In the genomic region with DNA sequence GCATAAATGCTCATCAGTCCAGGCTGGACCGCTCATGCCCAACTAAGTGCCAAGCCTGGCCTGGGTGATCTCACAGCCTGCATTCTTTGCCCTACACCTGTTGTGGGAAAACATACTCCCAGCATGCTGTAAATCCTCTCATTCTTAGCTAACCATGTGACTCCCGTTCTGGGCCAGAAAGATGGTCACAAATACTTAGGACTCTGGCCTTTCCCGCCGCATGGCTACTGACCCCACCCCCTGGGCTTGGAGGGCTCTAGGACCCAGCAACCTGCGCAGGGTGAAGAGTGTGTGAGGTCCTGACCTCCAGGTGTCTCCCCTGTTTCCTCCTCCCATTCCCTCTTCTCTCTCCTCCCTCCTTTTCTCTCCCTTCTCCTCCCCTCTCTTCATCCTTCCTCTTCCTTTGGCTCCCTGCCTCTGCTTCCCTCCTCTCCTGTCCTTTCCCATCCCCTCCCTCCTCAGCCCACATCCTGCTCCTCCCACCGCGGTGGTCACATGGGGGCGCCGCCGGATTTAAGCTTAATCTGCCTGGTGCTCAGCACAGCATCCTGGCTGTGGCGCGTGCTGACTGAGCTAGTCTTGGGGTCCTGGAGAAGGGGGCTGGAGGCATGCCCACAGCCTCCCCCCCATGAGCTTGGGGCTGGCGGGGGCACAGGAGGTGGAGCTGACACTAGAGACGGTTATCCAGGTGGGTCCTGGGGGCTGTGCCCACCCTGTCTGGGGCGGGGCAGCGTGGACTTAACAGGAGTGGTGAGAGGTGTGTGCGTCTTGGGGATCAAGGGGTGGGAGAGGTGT, we compare ENCODE assay signal across 8 cellular contexts. TPM values are rescaled to one million over a fixed set of nuclear protein-coding genes. Genes with fewer than 3 reads are reported as not detected.
A peak's percentile ranks its signal among the peaks of the same experiment; 100 is the strongest.
DNase-seq lines count a peak whose midpoint lies in the region; ATAC-seq, FAIRE-seq and TF ChIP-seq lines count a peak whose summit lies in the region.

A gene with protein sequence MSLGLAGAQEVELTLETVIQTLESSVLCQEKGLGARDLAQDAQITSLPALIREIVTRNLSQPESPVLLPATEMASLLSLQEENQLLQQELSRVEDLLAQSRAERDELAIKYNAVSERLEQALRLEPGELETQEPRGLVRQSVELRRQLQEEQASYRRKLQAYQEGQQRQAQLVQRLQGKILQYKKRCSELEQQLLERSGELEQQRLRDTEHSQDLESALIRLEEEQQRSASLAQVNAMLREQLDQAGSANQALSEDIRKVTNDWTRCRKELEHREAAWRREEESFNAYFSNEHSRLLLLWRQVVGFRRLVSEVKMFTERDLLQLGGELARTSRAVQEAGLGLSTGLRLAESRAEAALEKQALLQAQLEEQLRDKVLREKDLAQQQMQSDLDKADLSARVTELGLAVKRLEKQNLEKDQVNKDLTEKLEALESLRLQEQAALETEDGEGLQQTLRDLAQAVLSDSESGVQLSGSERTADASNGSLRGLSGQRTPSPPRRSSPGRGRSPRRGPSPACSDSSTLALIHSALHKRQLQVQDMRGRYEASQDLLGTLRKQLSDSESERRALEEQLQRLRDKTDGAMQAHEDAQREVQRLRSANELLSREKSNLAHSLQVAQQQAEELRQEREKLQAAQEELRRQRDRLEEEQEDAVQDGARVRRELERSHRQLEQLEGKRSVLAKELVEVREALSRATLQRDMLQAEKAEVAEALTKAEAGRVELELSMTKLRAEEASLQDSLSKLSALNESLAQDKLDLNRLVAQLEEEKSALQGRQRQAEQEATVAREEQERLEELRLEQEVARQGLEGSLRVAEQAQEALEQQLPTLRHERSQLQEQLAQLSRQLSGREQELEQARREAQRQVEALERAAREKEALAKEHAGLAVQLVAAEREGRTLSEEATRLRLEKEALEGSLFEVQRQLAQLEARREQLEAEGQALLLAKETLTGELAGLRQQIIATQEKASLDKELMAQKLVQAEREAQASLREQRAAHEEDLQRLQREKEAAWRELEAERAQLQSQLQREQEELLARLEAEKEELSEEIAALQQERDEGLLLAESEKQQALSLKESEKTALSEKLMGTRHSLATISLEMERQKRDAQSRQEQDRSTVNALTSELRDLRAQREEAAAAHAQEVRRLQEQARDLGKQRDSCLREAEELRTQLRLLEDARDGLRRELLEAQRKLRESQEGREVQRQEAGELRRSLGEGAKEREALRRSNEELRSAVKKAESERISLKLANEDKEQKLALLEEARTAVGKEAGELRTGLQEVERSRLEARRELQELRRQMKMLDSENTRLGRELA (N-terminal part only) (plus strand): TSS at position 541 of the 795 bp plus-strand sequence. CDS start 88 bp downstream, at position 629.

- H3K4me1 Mint-ChIP-seq in activated naive CD4-positive, alpha-beta T cell treated with anti-CD3 and anti-CD28 coated beads, Interleukin-2, amount 10 ng/mL, durations not matched to agents 7 days and 5 days: peaks cover 25% of the 10 kb centered on the region

- no peak within 1 kb of the TSS for H3K4me3 ChIP-seq in right cardiac atrium (ENCODE audit: low read length)

- H3K9me3 ChIP-seq in right cardiac atrium (ENCODE audit: control insufficient read depth, low read length): no peaks in the 10 kb centered on the region

- CTCF ChIA-PET in activated naive CD4-positive, alpha-beta T cell treated with anti-CD3 and anti-CD28 coated beads, Interleukin-2, amount 10 ng/mL, durations not matched to agents 7 days and 5 days (lab: Charles Lee): interaction anchor here (1.1 to 1.3 kb wide), 2 partner anchors 10 to 39 kb away, joined by 4 to 8 read pairs; no protein-coding TSS in a partner anchor
- CTCF ChIA-PET in HEK293T (lab: Yijun Ruan, JAX): interaction anchor here (0.6 kb wide), 1 partner anchor 439 kb away, joined by 3 read pairs; no protein-coding TSS in a partner anchor

- H3K4me1 ChIP-seq in right cardiac atrium (ENCODE audit: control insufficient read depth, insufficient read depth, low read length): no peaks in the 10 kb centered on the region

- WGBS in right cardiac atrium: 25% methylated on average over 17 of the region's 17 CpGs

- no peaks in the 10 kb centered on the region for H3K27me3 ChIP-seq in right cardiac atrium (ENCODE audit: control insufficient read depth, insufficient read depth)

- ATAC-seq in right cardiac atrium (peak; percentile 12 to 40), GM19463 (IDR thresholded peaks at IDR 0.05; ENCODE audit: unreplicated experiment) (no peak), HG03432 (IDR thresholded peaks at IDR 0.05; ENCODE audit: unreplicated experiment) (no peak)

- no peak within 1 kb of the TSS for H3K27ac Mint-ChIP-seq in activated naive CD4-positive, alpha-beta T cell treated with anti-CD3 and anti-CD28 coated beads, Interleukin-2, amount 10 ng/mL, durations not matched to agents 7 days and 5 days

- intact Hi-C loops in right cardiac atrium (cut with DNase I): no loop called here

- no peak within 1 kb of the TSS for H3K27ac ChIP-seq in right cardiac atrium (ENCODE audit: low read length)

- H3K9me3 Mint-ChIP-seq in activated naive CD4-positive, alpha-beta T cell treated with anti-CD3 and anti-CD28 coated beads, Interleukin-2, amount 10 ng/mL, durations not matched to agents 7 days and 5 days: no peaks in the 10 kb centered on the region

- peaks cover 50% of the 10 kb centered on the region for H3K27me3 Mint-ChIP-seq in activated naive CD4-positive, alpha-beta T cell treated with anti-CD3 and anti-CD28 coated beads, Interleukin-2, amount 10 ng/mL, durations not matched to agents 7 days and 5 days

- DNase-seq in GM18507 (ENCODE audit: extremely low spot score, insufficient read length, low read depth) (no peak), NCI-H510A (lab: John Stamatoyannopoulos, UW) (peak; percentile 79), right cardiac atrium (peak in 2 of 3 donors; percentile 68 to 75), renal cortical epithelial cell (ENCODE audit: low read depth) (peak; percentile 59), HEK293T (ENCODE audit: extremely low spot score) (no peak)
- DNase-seq in activated naive CD4-positive, alpha-beta T cell treated with anti-CD3 and anti-CD28 coated beads, Interleukin-2, amount 10 ng/mL, durations not matched to agents 7 days and 5 days: peak; percentile 73

- H3K36me3 Mint-ChIP-seq in activated naive CD4-positive, alpha-beta T cell treated with anti-CD3 and anti-CD28 coated beads, Interleukin-2, amount 10 ng/mL, durations not matched to agents 7 days and 5 days: no peaks in the 10 kb centered on the region

- FAIRE-seq in GM18507 (lab: Jason Lieb, UNC): peak; percentile 36

- peak within 1 kb of the TSS; percentile 54 for H3K4me3 Mint-ChIP-seq in activated naive CD4-positive, alpha-beta T cell treated with anti-CD3 and anti-CD28 coated beads, Interleukin-2, amount 10 ng/mL, durations not matched to agents 7 days and 5 days

- POLR2A ChIA-PET in HEK293T (lab: Yijun Ruan, JAX): interaction anchor here (0.7 kb wide), 1 partner anchor 16 kb away, joined by 4 read pairs; no protein-coding TSS in a partner anchor

TF ChIP-seq in HEK293T, 16 proteins besides CTCF, POLR2A, EP300 and RAD21:
- TF ChIP-seq FOXA1 (IDR thresholded peaks at IDR 0.05) (no peak), ZNF384 (IDR thresholded peaks at IDR 0.05) (no peak), CTBP1 (IDR thresholded peaks at IDR 0.05; ENCODE audit: borderline replicate concordance) (no peak), SP1 (IDR thresholded peaks at IDR 0.05) (no peak), LEF1 (IDR thresholded peaks at IDR 0.05; ENCODE audit: borderline replicate concordance) (no peak), ELF4 (IDR thresholded peaks at IDR 0.05) (no peak), SUZ12 (IDR thresholded peaks at IDR 0.05) (no peak), FOXM1 (IDR thresholded peaks at IDR 0.05; ENCODE audit: borderline replicate concordance) (no peak), FOXK2 (IDR thresholded peaks at IDR 0.05) (no peak), ARNT (IDR thresholded peaks at IDR 0.05) (no peak), L3MBTL2 (conservative IDR thresholded peaks at IDR 0.05) (no peak), HDGF (IDR thresholded peaks at IDR 0.05; ENCODE audit: borderline replicate concordance) (no peak), BHLHE40 (IDR thresholded peaks at IDR 0.05; ENCODE audit: borderline replicate concordance) (no peak)
- TF ChIP-seq, protein P1, sequence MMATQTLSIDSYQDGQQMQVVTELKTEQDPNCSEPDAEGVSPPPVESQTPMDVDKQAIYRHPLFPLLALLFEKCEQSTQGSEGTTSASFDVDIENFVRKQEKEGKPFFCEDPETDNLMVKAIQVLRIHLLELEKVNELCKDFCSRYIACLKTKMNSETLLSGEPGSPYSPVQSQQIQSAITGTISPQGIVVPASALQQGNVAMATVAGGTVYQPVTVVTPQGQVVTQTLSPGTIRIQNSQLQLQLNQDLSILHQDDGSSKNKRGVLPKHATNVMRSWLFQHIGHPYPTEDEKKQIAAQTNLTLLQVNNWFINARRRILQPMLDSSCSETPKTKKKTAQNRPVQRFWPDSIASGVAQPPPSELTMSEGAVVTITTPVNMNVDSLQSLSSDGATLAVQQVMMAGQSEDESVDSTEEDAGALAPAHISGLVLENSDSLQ (IDR thresholded peaks at IDR 0.05): no peak

RNA-seq across cellular contexts. Expression of the gene that starts here (rescaled TPM):
- total RNA-seq in right cardiac atrium (10 to 100 TPM in 3 of 4 donors, 1 to 10 TPM in 1; 6.7 to 11.9 (median 10.8) TPM), renal cortical epithelial cell (5.2 and 15.4 TPM in 2 replicates)
- 14.6 TPM for polyA plus RNA-seq in right cardiac atrium

Comparison
In these comparisons a context has a peak if more than half of its experiments do, and no peak if none do; other contexts are left out.
1. DNase-seq: peak in NCI-H510A (single experiment), activated naive CD4-positive, alpha-beta T cell treated with anti-CD3 and anti-CD28 coated beads, Interleukin-2, amount 10 ng/mL, durations not matched to agents 7 days and 5 days (single experiment), right cardiac atrium (2 of 3) and renal cortical epithelial cell (single experiment); none in GM18507 (single experiment) and HEK293T (single experiment).
2. ATAC-seq: peak in right cardiac atrium (2 of 2); none in GM19463 (single experiment) and HG03432 (single experiment).